33 cellular contexts compared by ENCODE assay signal in genomic region chr5:58631895-58632294, GRCh38. TPM values are rescaled to one million over a fixed set of nuclear protein-coding genes. Genes with fewer than 3 reads are reported as not detected.
"Had no signal": no experiment of that assay in that cellular context is flagged by ENCODE, and none has a peak within 500 bp of the region (broad histone marks: within the 10 kb centered on the region; RNA-seq: fewer than 3 reads in every experiment).

No MANE protein-coding gene starts in this region.

- H3K4me1 ChIP-seq: ascending aorta, breast epithelium had no signal

- H3K36me3 ChIP-seq: ascending aorta, brain microvascular endothelial cell, breast epithelium had no signal

- H3K4me3 ChIP-seq: ascending aorta, breast epithelium had no signal

- H3K9me3 ChIP-seq: ascending aorta, breast epithelium had no signal

- H3K27ac ChIP-seq: ascending aorta, brain microvascular endothelial cell, breast epithelium, VCaP had no signal

- ATAC-seq: activated CD8-positive, alpha-beta T cell treated with anti-CD3 and anti-CD28 coated beads for 36 hours; activated naive CD4-positive, alpha-beta T cell treated with anti-CD3 and anti-CD28 coated beads, Interleukin-2, amount 50 U/mL, for 72 hours; activated T-cell treated with anti-CD3 and anti-CD28 coated beads, Interleukin-2, amount 50 U/mL, for 4 hours; activated T-cell treated with anti-CD3 and anti-CD28 coated beads, Interleukin-2, amount 50 U/mL, for 72 hours; activated T-helper 17 cell treated with anti-CD3 and anti-CD28 coated beads, Interleukin-2, amount 50 U/mL, for 72 hours had no signal

- H3K27me3 ChIP-seq: ascending aorta, brain microvascular endothelial cell, breast epithelium had no signal

- DNase-seq: activated B cell treated with CpG ODN at 0.5 μM for 24 hours; activated CD4-positive, alpha-beta memory T cell treated with anti-CD3 and anti-CD28 coated beads for 36 hours; activated CD4-positive, alpha-beta T cell treated with anti-CD3 and anti-CD28 coated beads for 4 hours; activated CD4-positive, alpha-beta T cell treated with anti-CD3 and anti-CD28 coated beads, Interleukin-2, amount 10 ng/mL, durations not matched to agents 24 days and 14 days; activated CD4-positive, alpha-beta T cell treated with anti-CD3 and anti-CD28 coated beads, Interleukin-2, amount 50 U/mL, for 1 hour; activated CD4-positive, alpha-beta T cell treated with anti-CD3 and anti-CD28 coated beads, Interleukin-2, amount 50 U/mL, for 4 hours; activated CD4-positive, CD25-positive, alpha-beta regulatory T cell treated with anti-CD3 and anti-CD28 coated beads, Interleukin-2, amount 50 U/mL, for 72 hours; activated CD8-positive, alpha-beta memory T cell treated with anti-CD3 and anti-CD28 coated beads, Interleukin-2, amount 50 U/mL, for 4 hours; activated CD8-positive, alpha-beta T cell treated with anti-CD3 and anti-CD28 coated beads for 36 hours; activated effector memory CD4-positive, alpha-beta T cell treated with anti-CD3 and anti-CD28 coated beads, Interleukin-2, amount 50 U/mL, for 16 hours; activated gamma-delta T cell treated with Interleukin-2 at 50 U/mL for 16 hours; activated naive CD4-positive, alpha-beta T cell; activated naive CD4-positive, alpha-beta T cell treated with anti-CD3 and anti-CD28 coated beads for 36 hours; activated naive CD4-positive, alpha-beta T cell treated with anti-CD3 and anti-CD28 coated beads, Interleukin-2, amount 50 U/mL, for 16 hours; activated naive CD8-positive, alpha-beta T cell treated with anti-CD3 and anti-CD28 coated beads for 36 hours; activated T-cell treated with anti-CD3 and anti-CD28 coated beads for 4 hours; activated T-cell treated with anti-CD3 and anti-CD28 coated beads, Interleukin-2, amount 50 U/mL, for 1 hour; activated T-cell treated with anti-CD3 and anti-CD28 coated beads, Interleukin-2, amount 50 U/mL, for 4 hours; activated T-cell treated with anti-CD3 and anti-CD28 coated beads, Interleukin-2, amount 50 U/mL, for 72 hours; amygdala; anterior cingulate cortex; brain microvascular endothelial cell; central memory CD4-positive, alpha-beta T cell; T-helper 2 cell; T-helper 9 cell had no signal

- FAIRE-seq: colon had no signal

RNA-seq across cellular contexts. Expression of gene RAB3C, which starts 49.0 kb away (rescaled TPM):
- total RNA-seq: activated CD4-positive, alpha-beta memory T cell treated with anti-CD3 and anti-CD28 coated beads for 36 hours; activated CD4-positive, alpha-beta T cell treated with anti-CD3 and anti-CD28 coated beads, Interleukin-2, amount 10 ng/mL, durations not matched to agents 24 days and 14 days; activated CD8-positive, alpha-beta memory T cell treated with anti-CD3 and anti-CD28 coated beads for 36 hours; activated CD8-positive, alpha-beta T cell treated with anti-CD3 and anti-CD28 coated beads for 36 hours; activated naive CD4-positive, alpha-beta T cell treated with anti-CD3 and anti-CD28 coated beads for 36 hours; activated naive CD4-positive, alpha-beta T cell treated with anti-CD3 and anti-CD28 coated beads, Interleukin-2, amount 50 U/mL, for 72 hours; activated naive CD8-positive, alpha-beta T cell treated with anti-CD3 and anti-CD28 coated beads for 36 hours; activated T-cell treated with anti-CD3 and anti-CD28 coated beads, Interleukin-2, amount 50 U/mL, for 4 hours; activated T-cell treated with anti-CD3 and anti-CD28 coated beads, Interleukin-2, amount 50 U/mL, for 72 hours; activated T-helper 1 cell treated with anti-CD3 and anti-CD28 coated beads, Interleukin-12 subunit alpha, Interleukin-12 subunit beta, Interleukin-2, Interleukin-4 antibody, amounts not matched to agents 30 ng/mL and 10 ng/mL and 1 ng/mL, durations not matched to agents 14 hours and 24 hours and 36 hours; activated T-helper 17 cell treated with anti-CD3 and anti-CD28 coated beads, Interleukin-2, amount 50 U/mL, for 72 hours had no signal
